ENCODE assay signal across 14 cellular contexts in genomic region chr1:30817083-30817450, GRCh38. TPM values are rescaled to one million over a fixed set of nuclear protein-coding genes. Genes with fewer than 3 reads are reported as not detected.
A peak's percentile ranks its signal among the peaks of the same experiment; 100 is the strongest.
DNase-seq lines count a peak whose midpoint lies in the region; ATAC-seq and TF ChIP-seq lines count a peak whose summit lies in the region.
"Had no signal": no experiment of that assay in that cellular context is flagged by ENCODE, and none has a peak within 500 bp of the region (broad histone marks: within the 10 kb centered on the region; RNA-seq: fewer than 3 reads in every experiment).

No MANE protein-coding gene starts in this region.

- no peak for TF ChIP-seq EP300 in transverse colon (IDR thresholded peaks at IDR 0.05; ENCODE audit: low read depth)

- no peak overlapping the region for H3K4me3 ChIP-seq in SJCRH30
- H3K4me3 ChIP-seq in transverse colon, result no peak overlapping the region
- H3K4me3 ChIP-seq: BLaER1, heart right ventricle had no signal

- H3K27me3 Mint-ChIP-seq in neural crest cell (ENCODE audit: low read depth), result no peaks in the 10 kb centered on the region

- H3K4me3 Mint-ChIP-seq in neural crest cell, result peak overlapping the region; percentile 33
- H3K4me3 Mint-ChIP-seq: activated T-cell treated with anti-CD3 and anti-CD28 coated beads, Interleukin-2, amount 50 U/mL, for 72 hours had no signal

- peak overlapping the region; percentile 54 for H3K27ac Mint-ChIP-seq in neural crest cell (ENCODE audit: unreplicated experiment)
- H3K27ac Mint-ChIP-seq: activated T-cell treated with anti-CD3 and anti-CD28 coated beads, Interleukin-2, amount 50 U/mL, for 72 hours had no signal

- peak; percentile 7 for ATAC-seq in esophagus mucosa
- ATAC-seq: activated T-cell treated with anti-CD3 and anti-CD28 coated beads, Interleukin-2, amount 50 U/mL, for 72 hours had no signal

- H3K36me3 ChIP-seq in SJCRH30 (no peaks in the 10 kb centered on the region), transverse colon (no peaks in the 10 kb centered on the region)
- H3K36me3 ChIP-seq: BLaER1, heart right ventricle had no signal

- TF ChIP-seq CTCF in neural crest cell (conservative IDR thresholded peaks at IDR 0.05) (no peak), transverse colon (IDR thresholded peaks at IDR 0.05) (no peak)

- intact Hi-C loops in transverse colon (cut with DNase I; ENCODE audit: low total_unique reads), result loop anchor here (5.0 kb wide), 1 partner anchor 70 kb away; no protein-coding TSS in a partner anchor

- H3K9me3 Mint-ChIP-seq in neural crest cell, result no peaks in the 10 kb centered on the region
- H3K9me3 Mint-ChIP-seq: activated T-cell treated with anti-CD3 and anti-CD28 coated beads, Interleukin-2, amount 50 U/mL, for 72 hours had no signal

- WGBS in transverse colon (ENCODE audit: low coverage in 1 of 2), 2 donors, result 42% methylated on average over 5 of the region's 5 CpGs; no CpG with 5 or more reads in 1 of the 2 donors

- H3K4me1 ChIP-seq in SJCRH30 (peaks cover 53% of the 10 kb centered on the region), transverse colon (peaks cover 5 to 18% (median 10%) of the 10 kb centered on the region in 4 donors)

- DNase-seq in SJCRH30, result no peak
- no peak for DNase-seq in neural crest cell (ENCODE audit: low read depth, low spot score)
- no peak for DNase-seq in transverse colon
- DNase-seq in amniotic stem cell (lab: John Stamatoyannopoulos, UW), result no peak
- DNase-seq in NCI-H226, result no peak
- DNase-seq in activated naive CD4-positive, alpha-beta T cell (lab: John Stamatoyannopoulos, UW), result no peak
- DNase-seq: activated T-cell treated with anti-CD3 and anti-CD28 coated beads, Interleukin-2, amount 50 U/mL, for 72 hours; cerebellar nuclear complex; DMS79 treated with DMSO at 0.1 percent for 48 hours; heart right ventricle; NCI-H187; NCI-H510A treated with DMSO at 0.1 percent for 48 hours had no signal

- H3K9me3 ChIP-seq in SJCRH30 (replicated peaks) (no peaks in the 10 kb centered on the region), transverse colon (no peaks in the 10 kb centered on the region)
- H3K9me3 ChIP-seq: BLaER1, heart right ventricle had no signal

- H3K27ac ChIP-seq in SJCRH30 (peak overlapping the region; percentile 64), transverse colon (peak overlapping the region; percentile 69 to 90 (median 81))
- H3K27ac ChIP-seq: BLaER1 had no signal

- in situ Hi-C loops in transverse colon (cut with MboI; ENCODE audit: low pct_ligation_motif_present in 1 of 4, low pct_unique_long_range_greater_than_20kb in 1 of 4, low sequenced_read_pairs in 3 of 4), result no loop called here

- H3K4me1 Mint-ChIP-seq in neural crest cell, result peaks cover 18% of the 10 kb centered on the region

- no peaks in the 10 kb centered on the region for H3K36me3 Mint-ChIP-seq in neural crest cell (ENCODE audit: low read depth)

- no peak for TF ChIP-seq POLR2A in transverse colon (IDR thresholded peaks at IDR 0.05)

- H3K27me3 ChIP-seq in SJCRH30 (no peaks in the 10 kb centered on the region), transverse colon (peaks cover 6% of the 10 kb centered on the region)

RNA-seq across cellular contexts. Expression of gene LAPTM5, which starts 59.5 kb away (rescaled TPM):
- 31.5 and 34.9 TPM in 2 replicates for total RNA-seq in SJCRH30 (2014; rRNA removed; shearing (Covaris generic))
- total RNA-seq in esophagus mucosa, result 9.1 TPM
- 1.0 and 1.5 TPM in 2 replicates for total RNA-seq in neural crest cell
- 10 to 100 TPM in 3 of 4 donors, 1 to 10 TPM in 1; 5.2 to 66.6 (median 34.5) TPM for total RNA-seq in transverse colon
